20 cellular contexts compared by ENCODE assay signal in the genomic region with DNA sequence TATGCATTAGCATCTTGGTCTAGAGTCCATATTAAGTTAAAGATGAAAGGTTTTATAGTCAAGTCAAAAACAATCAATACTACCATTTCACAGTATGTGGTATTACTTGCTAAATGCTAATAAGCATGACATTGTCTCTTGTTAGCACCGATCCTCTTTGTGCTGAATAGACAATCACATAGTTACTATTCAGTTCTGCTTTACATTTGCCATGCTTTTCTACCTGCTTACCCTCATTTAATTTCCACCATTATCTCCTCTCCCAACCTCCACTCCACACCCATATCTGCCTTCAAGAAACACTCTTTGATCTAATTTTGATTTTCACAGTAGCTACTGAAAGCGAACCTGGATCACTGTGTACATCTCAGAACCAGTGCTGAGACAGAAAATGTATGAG. TPM values are rescaled to one million over a fixed set of nuclear protein-coding genes. Genes with fewer than 3 reads are reported as not detected.
DNase-seq lines count a peak whose midpoint lies in the region; ATAC-seq, FAIRE-seq and TF ChIP-seq lines count a peak whose summit lies in the region.
"Had no signal": no experiment of that assay in that cellular context is flagged by ENCODE, and none has a peak within 500 bp of the region (broad histone marks: within the 10 kb centered on the region; RNA-seq: fewer than 3 reads in every experiment).

No MANE protein-coding gene starts in this region.

- no peak for TF ChIP-seq POLR2A in K562 (conservative IDR thresholded peaks at IDR 0.05)
- no peak for TF ChIP-seq POLR2A in erythroblast (IDR thresholded peaks at IDR 0.05; ENCODE audit: low read length)

- no peaks in the 10 kb centered on the region for H3K27me3 ChIP-seq in K562 (ENCODE audit: control insufficient read depth in 2 of 2, insufficient read depth in 2 of 2, low read length in 2 of 2)
- no peaks in the 10 kb centered on the region for H3K27me3 ChIP-seq in layer of hippocampus (ENCODE audit: control insufficient read depth, insufficient read depth, low read length)
- no peaks in the 10 kb centered on the region for H3K27me3 ChIP-seq in tibial artery
- H3K27me3 ChIP-seq: SJCRH30 had no signal

- no peak for TF ChIP-seq RAD21 in K562 (CRISPR knock-in tag; conservative IDR thresholded peaks at IDR 0.05 in 1 of 2, IDR thresholded peaks at IDR 0.05 in 1 of 2)

- no peaks in the 10 kb centered on the region for H3K9me3 Mint-ChIP-seq in CD14-positive monocyte
- H3K9me3 Mint-ChIP-seq: CD4-positive, CD25-positive, alpha-beta regulatory T cell had no signal

- peaks cover 22 to 54% of the 10 kb centered on the region in 2 donors for H3K36me3 Mint-ChIP-seq in CD14-positive monocyte
- H3K36me3 Mint-ChIP-seq: CD4-positive, CD25-positive, alpha-beta regulatory T cell had no signal

- H3K4me3 ChIP-seq in K562 (no peak overlapping the region), tibial artery (no peak overlapping the region)
- H3K4me3 ChIP-seq: SJCRH30 had no signal

- no peaks in the 10 kb centered on the region for H3K27me3 Mint-ChIP-seq in CD14-positive monocyte (ENCODE audit: low read depth in 3 of 3)
- H3K27me3 Mint-ChIP-seq: B cell had no signal

- H3K79me2 ChIP-seq in K562 (ENCODE audit: control insufficient read depth, insufficient read depth, low read length), result no peaks in the 10 kb centered on the region

- peak overlapping the region; percentile 32 to 89 (median 84) for H3K27ac Mint-ChIP-seq in CD14-positive monocyte
- H3K27ac Mint-ChIP-seq: B cell had no signal

- intact Hi-C loops in CD14-positive monocyte (cut with micrococcal nuclease) (no loop called here), K562 (cut with micrococcal nuclease) (no loop called here), tibial artery (cut with DNase I; ENCODE audit: low total_unique reads) (no loop called here)

- no peaks in the 10 kb centered on the region for H4K20me1 ChIP-seq in K562 (replicated peaks; ENCODE audit: control insufficient read depth, insufficient read depth, low read length)

- 30% methylated on average over 2 of the region's 2 CpGs for WGBS in K562 (ENCODE audit: insufficient coverage, low coverage, missing lambda C conversion rate)

- POLR2A ChIA-PET in K562 (lab: Yijun Ruan, JAX), result interaction anchor here (0.6 to 1.6 kb wide), 2 partner anchors 27 to 36 kb away, joined by 3 read pairs; no protein-coding TSS in a partner anchor

- no TSS peak for BruUV-seq in K562 (replicated peaks; lab: Mats Ljungman, UMichigan)

- CTCF ChIA-PET in K562 (lab: Yijun Ruan, JAX; ENCODE audit: low intra/inter-chr PET ratio), result interaction anchor here (0.6 kb wide), 1 partner anchor 1252 kb away, joined by 3 read pairs; no protein-coding TSS in a partner anchor

- peaks cover 75% of the 10 kb centered on the region for H3K4me1 Mint-ChIP-seq in CD14-positive monocyte

- H2AFZ ChIP-seq in K562 (ENCODE audit: low read depth, low read length), result no peak overlapping the region

- no peak for TF ChIP-seq EP300 in K562 (IDR thresholded peaks at IDR 0.05; ENCODE audit: low read length)

- no peak for DNase-seq in CD14-positive monocyte (ENCODE audit: low spot score)
- no peak for DNase-seq in K562 (ENCODE audit: extremely low read depth in 1 of 4, low spot score in 3 of 4)
- DNase-seq in substantia nigra (lab: John Stamatoyannopoulos, UW), result no peak
- no peak for DNase-seq in tibial artery
- no peak for DNase-seq in erythroblast (lab: John Stamatoyannopoulos, UW)
- DNase-seq in NCI-H526 (lab: John Stamatoyannopoulos, UW), result no peak
- DNase-seq: CD4-positive, CD25-positive, alpha-beta regulatory T cell; COR-L47; DMS79; KBM-7; NCI-H1092; NCI-H1436 treated with DMSO at 0.1 percent for 48 hours; NCI-H1930; NCI-H226; NCI-H510A treated with DMSO at 0.1 percent for 48 hours; NCI-H82; SJCRH30 had no signal

- H3K9me1 ChIP-seq in K562 (ENCODE audit: control insufficient read depth, insufficient read depth, low read length), result no peaks in the 10 kb centered on the region

- no peak overlapping the region for H3K9ac ChIP-seq in K562 (ENCODE audit: insufficient read depth in 1 of 2, low read depth in 2 of 2, low read length in 2 of 2)

- H3K27ac ChIP-seq in K562 (ENCODE audit: extremely low read depth, low read depth, low read length) (no peak overlapping the region), layer of hippocampus (ENCODE audit: low read depth, low read length) (peak overlapping the region; percentile 59), substantia nigra (ENCODE audit: low read depth, low read length, poor library complexity, severe bottlenecking) (peak overlapping the region; percentile 51), tibial artery (no peak overlapping the region)
- H3K27ac ChIP-seq: SJCRH30 had no signal

- peak overlapping the region in 1 of 2 donors; percentile 23 for H3K4me3 Mint-ChIP-seq in CD14-positive monocyte
- H3K4me3 Mint-ChIP-seq: B cell; CD4-positive, CD25-positive, alpha-beta regulatory T cell had no signal

- in situ Hi-C loops in K562 (cut with MboI), result no loop called here

- no peak for ATAC-seq in K562

- TF ChIP-seq CTCF in CD14-positive monocyte (IDR thresholded peaks at IDR 0.05) (no peak), K562 (IDR thresholded peaks at IDR 0.05 in 2 of 3, conservative IDR thresholded peaks at IDR 0.05 in 1 of 3; ENCODE audit: insufficient read depth in 2 of 3, low read depth in 1 of 3, low read length in 3 of 3) (no peak), tibial artery (IDR thresholded peaks at IDR 0.05) (no peak)

- H3K9me3 ChIP-seq in K562 (replicated peaks; ENCODE audit: control insufficient read depth, insufficient read depth, low read depth, low read length) (no peaks in the 10 kb centered on the region), tibial artery (no peaks in the 10 kb centered on the region)
- H3K9me3 ChIP-seq: SJCRH30 had no signal

- H3K36me3 ChIP-seq in K562 (ENCODE audit: control insufficient read depth, insufficient read depth, low read length) (no peaks in the 10 kb centered on the region; the same call in 2 of the 3 replicates), tibial artery (no peaks in the 10 kb centered on the region)
- H3K36me3 ChIP-seq: SJCRH30 had no signal

- H3K4me2 ChIP-seq in K562 (ENCODE audit: insufficient read depth, low read length), result no peak overlapping the region

- no peak for FAIRE-seq in K562 (lab: Jason Lieb, UNC)
- FAIRE-seq: A204.1 had no signal

- H3K4me1 ChIP-seq in K562 (replicated peaks in 1 of 2; ENCODE audit: control insufficient read depth in 2 of 2, insufficient read depth in 2 of 2, low read length in 2 of 2), result no peaks in the 10 kb centered on the region
- H3K4me1 ChIP-seq in tibial artery, result peaks cover 0 to 29% (median 7%) of the 10 kb centered on the region in 4 donors
- H3K4me1 ChIP-seq: SJCRH30 had no signal

TF ChIP-seq in K562, 482 proteins besides CTCF, POLR2A, EP300 and RAD21 (continues in another document):
- TF ChIP-seq JUND (IDR thresholded peaks at IDR 0.05; ENCODE audit: borderline replicate concordance, low read depth, low read length), result no peak
- TF ChIP-seq JUND (tag; IDR thresholded peaks at IDR 0.05; ENCODE audit: borderline replicate concordance, low read depth, low read length), result no peak
- TF ChIP-seq ATF7 (IDR thresholded peaks at IDR 0.05), result no peak
- TF ChIP-seq ZFP30 (CRISPR knock-in tag; IDR thresholded peaks at IDR 0.05; ENCODE audit: borderline replicate concordance), result no peak
- TF ChIP-seq ZNF324 (CRISPR knock-in tag; IDR thresholded peaks at IDR 0.05), result no peak
- peak; percentile 56 for TF ChIP-seq ZNF316 (IDR thresholded peaks at IDR 0.05)

RNA-seq across cellular contexts. Expression of gene MEGF9, which starts 16.8 kb away (rescaled TPM):
- 10 to 100 TPM; 89.7 to 92.8 TPM for polyA plus RNA-seq in CD14-positive monocyte
- 2.3 and 4.4 TPM in 2 replicates for total RNA-seq in K562 (2011; cell fraction: chromatin; rRNA removed; ENCODE audit: low replicate concordance)
- total RNA-seq in K562 (2011; cell fraction: nucleolus; rRNA removed), result 2.2 and 3.2 TPM in 2 replicates
- total RNA-seq in K562 (2011; cell fraction: nucleoplasm; rRNA removed), result 5.2 and 10.3 TPM in 2 replicates
- 3.3 and 3.7 TPM in 2 replicates for total RNA-seq in K562 (2014; rRNA removed)
- total RNA-seq in K562 (2014; rRNA removed; fragmentation: Illumina TruSeq; extraction: Trizol), result 5.7 and 5.8 TPM in 2 replicates
- total RNA-seq in K562 (2015; rRNA removed; fragmentation: Illumina TruSeq; extraction: Trizol), result 4.3 TPM in 2 replicates
- 5.2 TPM in 2 replicates for total RNA-seq in K562 (2021)
- 2.5 and 3.8 TPM in 2 replicates for polyA plus RNA-seq in K562 (2011; rRNA removed)
- 1.4 and 1.9 TPM in 2 replicates for polyA plus RNA-seq in K562 (2011; cell fraction: cytosol; rRNA removed)
- 0.86 and 0.88 TPM in 2 replicates for polyA plus RNA-seq in K562 (2011; cell fraction: nucleus; rRNA removed)
- polyA plus RNA-seq in K562 (2012), result 4.4 and 5.3 TPM in 2 replicates
- polyA plus RNA-seq in K562 (2014; fragmentation: Illumina TruSeq; extraction: Trizol), result 5.6 and 6.2 TPM in 2 replicates
- polyA plus RNA-seq in K562 (2014; fragmentation: Nextera tagmentation; extraction: Ambion mirVana), result 1 to 10 TPM; 2.1 to 2.3 TPM
- polyA plus RNA-seq in K562 (2014; rRNA removed), result 3.5 TPM in 2 replicates
- 4.6 and 5.8 TPM in 2 replicates for polyA minus RNA-seq in K562 (2011; rRNA and poly(A)+ RNA removed)
- polyA minus RNA-seq in K562 (2011; cell fraction: cytosol; rRNA and poly(A)+ RNA removed), result 3.9 and 4.0 TPM in 2 replicates
- polyA minus RNA-seq in K562 (2011; cell fraction: nucleus; rRNA and poly(A)+ RNA removed), result 0.81 and 1.1 TPM in 2 replicates

Comparison
In these comparisons a context has a peak if more than half of its experiments do, and no peak if none do; other contexts are left out.
1. H3K27ac ChIP-seq: peak in layer of hippocampus (single experiment) and substantia nigra (single experiment); none in K562 (single experiment) and tibial artery (0 of 2).
2. RNA of gene MEGF9, which starts 16.8 kb away (polyA plus RNA-seq): 89.7 to 92.8 TPM in CD14-positive monocyte; 0.86 to 6.2 TPM in K562; every median in the first group is over 10 times any median in the second.